ENCODE assay signal across 1 cellular context in the genomic region with DNA sequence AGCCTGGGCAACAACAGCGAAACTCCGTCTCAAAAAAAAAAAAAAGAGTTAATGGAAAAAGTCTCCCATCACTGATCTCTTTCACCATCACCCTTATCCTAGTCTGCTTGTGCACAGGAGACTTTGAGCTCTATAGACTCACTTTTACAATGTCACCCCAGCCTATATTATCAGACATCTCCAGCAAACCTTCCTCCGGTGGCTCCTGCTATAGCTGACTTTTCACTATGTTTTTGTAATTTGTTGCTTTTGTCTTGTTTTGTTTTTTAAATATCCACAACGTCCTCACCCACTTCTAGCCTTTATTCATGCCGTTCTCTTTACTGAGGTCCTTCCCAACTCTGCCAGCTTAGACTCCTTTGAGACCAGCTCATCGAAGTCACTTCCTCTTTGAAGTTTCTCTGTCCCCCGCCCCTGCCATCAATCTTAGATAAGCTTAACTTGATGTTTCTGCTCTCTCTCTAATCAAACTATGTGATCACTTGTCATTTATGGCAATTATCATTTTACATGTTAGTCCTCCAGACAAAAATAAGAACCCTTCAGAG.
TF ChIP-seq lines count a peak whose summit lies in the region.

No MANE protein-coding gene starts in this region.

TF ChIP-seq in HepG2, 621 proteins besides CTCF, POLR2A, EP300 and RAD21:
- TF ChIP-seq, protein P1, sequence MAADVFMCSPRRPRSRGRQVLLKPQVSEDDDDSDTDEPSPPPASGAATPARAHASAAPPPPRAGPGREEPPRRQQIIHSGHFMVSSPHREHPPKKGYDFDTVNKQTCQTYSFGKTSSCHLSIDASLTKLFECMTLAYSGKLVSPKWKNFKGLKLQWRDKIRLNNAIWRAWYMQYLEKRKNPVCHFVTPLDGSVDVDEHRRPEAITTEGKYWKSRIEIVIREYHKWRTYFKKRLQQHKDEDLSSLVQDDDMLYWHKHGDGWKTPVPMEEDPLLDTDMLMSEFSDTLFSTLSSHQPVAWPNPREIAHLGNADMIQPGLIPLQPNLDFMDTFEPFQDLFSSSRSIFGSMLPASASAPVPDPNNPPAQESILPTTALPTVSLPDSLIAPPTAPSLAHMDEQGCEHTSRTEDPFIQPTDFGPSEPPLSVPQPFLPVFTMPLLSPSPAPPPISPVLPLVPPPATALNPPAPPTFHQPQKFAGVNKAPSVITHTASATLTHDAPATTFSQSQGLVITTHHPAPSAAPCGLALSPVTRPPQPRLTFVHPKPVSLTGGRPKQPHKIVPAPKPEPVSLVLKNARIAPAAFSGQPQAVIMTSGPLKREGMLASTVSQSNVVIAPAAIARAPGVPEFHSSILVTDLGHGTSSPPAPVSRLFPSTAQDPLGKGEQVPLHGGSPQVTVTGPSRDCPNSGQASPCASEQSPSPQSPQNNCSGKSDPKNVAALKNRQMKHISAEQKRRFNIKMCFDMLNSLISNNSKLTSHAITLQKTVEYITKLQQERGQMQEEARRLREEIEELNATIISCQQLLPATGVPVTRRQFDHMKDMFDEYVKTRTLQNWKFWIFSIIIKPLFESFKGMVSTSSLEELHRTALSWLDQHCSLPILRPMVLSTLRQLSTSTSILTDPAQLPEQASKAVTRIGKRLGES (CRISPR knock-in tag; IDR thresholded peaks at IDR 0.05; ENCODE audit: borderline replicate concordance) = no peak
- TF ChIP-seq ASH2L (IDR thresholded peaks at IDR 0.05; ENCODE audit: insufficient read length, low read depth, low read length) (peak; percentile 41), ZNF530 (CRISPR knock-in tag; IDR thresholded peaks at IDR 0.05; ENCODE audit: low read depth) (no peak), HNF4A (CRISPR knock-in tag; IDR thresholded peaks at IDR 0.05) (peak; percentile 45; the same call in 1 of the 2 replicates)
